In genomic region chr7:143797119-143797895, GRCh38 we compare ENCODE assay signal across 6 cellular contexts. TPM values are rescaled to one million over a fixed set of nuclear protein-coding genes. Genes with fewer than 3 reads are reported as not detected.
"Had no signal": no experiment of that assay in that cellular context is flagged by ENCODE, and none has a peak within 500 bp of the region (broad histone marks: within the 10 kb centered on the region; RNA-seq: fewer than 3 reads in every experiment).

No MANE protein-coding gene starts in this region.

RNA-seq across cellular contexts. Expression of gene CTAGE6, which starts 39.8 kb away (rescaled TPM):
- total RNA-seq: kidney epithelial cell, progenitor cell of endocrine pancreas, SJSA1 had no signal
- polyA plus RNA-seq: mammary epithelial cell, stomach, urinary bladder had no signal
